Comparison of ENCODE assay signal across 12 cellular contexts in genomic region chr11:78325274-78325781, GRCh38.
A peak's percentile ranks its signal among the peaks of the same experiment; 100 is the strongest.
DNase-seq lines count a peak whose midpoint lies in the region; ATAC-seq and TF ChIP-seq lines count a peak whose summit lies in the region.
"Had no signal": no experiment of that assay in that cellular context is flagged by ENCODE, and none has a peak within 500 bp of the region (broad histone marks: within the 10 kb centered on the region; RNA-seq: fewer than 3 reads in every experiment).

No MANE protein-coding gene starts in this region.

- no peak overlapping the region for H3K4me3 ChIP-seq in effector memory CD4-positive, alpha-beta T cell (ENCODE audit: insufficient read depth, low read depth, low read length, poor library complexity, severe bottlenecking)
- no peak overlapping the region for H3K4me3 ChIP-seq in HAP-1
- H3K4me3 ChIP-seq: esophagus squamous epithelium had no signal

- TF ChIP-seq CTCF in CD4-positive, alpha-beta T cell (IDR thresholded peaks at IDR 0.05), result no peak

- no peaks in the 10 kb centered on the region for H3K36me3 ChIP-seq in effector memory CD4-positive, alpha-beta T cell (ENCODE audit: control insufficient read depth, insufficient read depth, low read length)
- no peaks in the 10 kb centered on the region for H3K36me3 ChIP-seq in HAP-1 (replicated peaks)
- H3K36me3 ChIP-seq: esophagus squamous epithelium had no signal

- in situ Hi-C loops in HAP-1 (cut with MboI; ENCODE audit: low sequenced_read_pairs), result no loop called here

- no peaks in the 10 kb centered on the region for H3K27me3 ChIP-seq in CD4-positive, alpha-beta T cell (ENCODE audit: control insufficient read depth, insufficient read depth, low read length)
- H3K27me3 ChIP-seq in effector memory CD4-positive, alpha-beta T cell (replicated peaks; ENCODE audit: control insufficient read depth, insufficient read depth, low read length, poor library complexity, severe bottlenecking), result no peaks in the 10 kb centered on the region
- H3K27me3 ChIP-seq in HAP-1 (ENCODE audit: low read depth), result no peaks in the 10 kb centered on the region
- H3K27me3 ChIP-seq: esophagus squamous epithelium had no signal

- ATAC-seq in CD4-positive, alpha-beta T cell (ENCODE audit: poor library complexity), result peak; percentile 88
- ATAC-seq in GM19328 (IDR thresholded peaks at IDR 0.05; ENCODE audit: unreplicated experiment), result peak; percentile 52
- ATAC-seq in HG03442 (IDR thresholded peaks at IDR 0.05; ENCODE audit: unreplicated experiment), result peak; percentile 58
- ATAC-seq in GM21360 (IDR thresholded peaks at IDR 0.05; ENCODE audit: unreplicated experiment), result no peak

- H3K27ac ChIP-seq in CD4-positive, alpha-beta T cell (ENCODE audit: low read depth, low read length), result no peak overlapping the region
- no peak overlapping the region for H3K27ac ChIP-seq in effector memory CD4-positive, alpha-beta T cell (ENCODE audit: insufficient read depth, low read length, poor library complexity, severe bottlenecking)
- H3K27ac ChIP-seq: esophagus squamous epithelium had no signal

- no peaks in the 10 kb centered on the region for H3K27me3 Mint-ChIP-seq in CD4-positive, alpha-beta T cell
- H3K27me3 Mint-ChIP-seq in activated naive CD8-positive, alpha-beta T cell, result no peaks in the 10 kb centered on the region

- no peaks in the 10 kb centered on the region for H3K36me3 Mint-ChIP-seq in CD4-positive, alpha-beta T cell (ENCODE audit: low read depth)
- H3K36me3 Mint-ChIP-seq in activated naive CD8-positive, alpha-beta T cell, result no peaks in the 10 kb centered on the region

- POLR2A ChIA-PET in CD4-positive, alpha-beta T cell (lab: Charles Lee), result no interaction called here

- H3K27ac Mint-ChIP-seq in CD4-positive, alpha-beta T cell, result peak overlapping the region; percentile 60
- no peak overlapping the region for H3K27ac Mint-ChIP-seq in activated naive CD8-positive, alpha-beta T cell

- H3K4me1 ChIP-seq in effector memory CD4-positive, alpha-beta T cell (ENCODE audit: control insufficient read depth, insufficient read depth, low read length, poor library complexity, severe bottlenecking), result peaks cover 4% of the 10 kb centered on the region
- no peaks in the 10 kb centered on the region for H3K4me1 ChIP-seq in HAP-1

- intact Hi-C loops in CD4-positive, alpha-beta T cell (cut with DNase I, micrococcal nuclease), result no loop called here

- no peak overlapping the region for H3K4me3 Mint-ChIP-seq in CD4-positive, alpha-beta T cell
- H3K4me3 Mint-ChIP-seq in activated naive CD8-positive, alpha-beta T cell, result peak overlapping the region; percentile 35

- no peaks in the 10 kb centered on the region for H3K9me3 ChIP-seq in CD4-positive, alpha-beta T cell (ENCODE audit: control insufficient read depth, low read length)
- H3K9me3 ChIP-seq in effector memory CD4-positive, alpha-beta T cell (ENCODE audit: control insufficient read depth, low read length), result no peaks in the 10 kb centered on the region
- H3K9me3 ChIP-seq in HAP-1, result no peaks in the 10 kb centered on the region
- H3K9me3 ChIP-seq: esophagus squamous epithelium had no signal

- CTCF ChIA-PET in CD4-positive, alpha-beta T cell (lab: Charles Lee), result no interaction called here

- H3K4me1 Mint-ChIP-seq in CD4-positive, alpha-beta T cell (ENCODE audit: low read depth), result peaks cover 21% of the 10 kb centered on the region
- peaks cover 26% of the 10 kb centered on the region for H3K4me1 Mint-ChIP-seq in activated naive CD8-positive, alpha-beta T cell (ENCODE audit: low read depth)

- no peak for DNase-seq in CD4-positive, alpha-beta T cell
- no peak for DNase-seq in effector memory CD4-positive, alpha-beta T cell
- DNase-seq in globus pallidus (ENCODE audit: low spot score), result no peak
- no peak for DNase-seq in HAP-1 (ENCODE audit: low spot score in 2 of 2)
- DNase-seq: activated CD8-positive, alpha-beta memory T cell treated with anti-CD3 and anti-CD28 coated beads, Interleukin-2, amount 50 U/mL, for 4 hours; esophagus squamous epithelium; NCI-H446; stimulated activated CD8-positive, alpha-beta memory T cell treated with anti-CD3 and anti-CD28 coated beads, Interleukin-4, amount 100 ng/mL, for 48 hours had no signal

- no peaks in the 10 kb centered on the region for H3K9me3 Mint-ChIP-seq in CD4-positive, alpha-beta T cell
- no peaks in the 10 kb centered on the region for H3K9me3 Mint-ChIP-seq in activated naive CD8-positive, alpha-beta T cell (ENCODE audit: low read depth)
